ENCODE assay signal across 17 cellular contexts in the genomic region with DNA sequence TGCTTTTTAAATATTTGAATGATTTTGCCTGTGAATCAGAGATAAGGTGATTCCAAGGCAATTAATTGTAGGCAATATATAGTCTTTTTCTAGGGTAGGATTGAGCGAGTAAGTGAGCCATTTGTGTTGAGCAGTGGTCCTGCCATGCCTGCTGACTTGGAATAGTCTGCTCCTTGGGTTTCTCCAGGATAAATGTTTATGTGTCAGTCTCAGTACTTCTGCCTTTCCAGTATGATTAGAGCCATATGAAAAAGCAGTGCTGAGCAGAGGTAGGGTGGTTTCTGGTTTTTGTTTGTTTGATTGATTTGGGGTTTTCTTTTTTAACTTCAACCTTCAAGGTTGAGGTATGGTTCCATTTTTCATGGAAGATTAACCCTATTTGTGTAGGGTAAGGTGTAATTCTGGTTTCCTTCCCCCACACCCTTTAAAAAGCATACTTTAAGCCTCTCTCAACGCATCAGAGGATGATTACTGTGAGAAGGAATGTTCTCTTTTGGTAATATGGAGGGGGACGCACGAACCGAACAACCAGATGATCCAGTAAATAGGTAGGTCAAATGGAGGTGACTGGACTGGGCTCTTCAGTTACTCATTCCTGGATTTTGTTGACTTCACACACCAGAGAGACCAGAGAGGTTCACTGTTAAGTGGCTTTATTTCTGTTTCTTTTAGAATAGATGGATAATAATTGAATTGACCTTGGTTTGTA. TPM values are rescaled to one million over a fixed set of nuclear protein-coding genes. Genes with fewer than 3 reads are reported as not detected.
A peak's percentile ranks its signal among the peaks of the same experiment; 100 is the strongest.
DNase-seq lines count a peak whose midpoint lies in the region; ATAC-seq and TF ChIP-seq lines count a peak whose summit lies in the region.
"Had no signal": no experiment of that assay in that cellular context is flagged by ENCODE, and none has a peak within 500 bp of the region (broad histone marks: within the 10 kb centered on the region; RNA-seq: fewer than 3 reads in every experiment).

No MANE protein-coding gene starts in this region.

- DNase-seq in NCI-H226 (peak; percentile 64), breast epithelium (ENCODE audit: low spot score in 2 of 2) (no peak), hepatocyte (ENCODE audit: low spot score) (no peak), psoas muscle (no peak), sigmoid colon (no peak)
- DNase-seq in CD4-positive, alpha-beta T cell, result no peak
- DNase-seq: activated CD4-positive, alpha-beta T cell treated with anti-CD3 and anti-CD28 coated beads for 48 hours; cerebellar nuclear complex; hippocampal formation; left colon; NCI-H2029 treated with DMSO at 0.1 percent for 48 hours; NCI-H82; substantia nigra had no signal

- 62% methylated on average over 5 of the region's 5 CpGs for WGBS in hepatocyte (ENCODE audit: low lambda C conversion rate, missing lambda C conversion rate)
- WGBS in psoas muscle, 3 donors, result 89 to 96% (median 94%) methylated on average over 5 of the region's 5 CpGs
- 91 to 95% methylated on average over 5 of the region's 5 CpGs for WGBS in sigmoid colon, 2 donors

- H3K4me1 Mint-ChIP-seq in CD4-positive, alpha-beta T cell (ENCODE audit: low read depth), result no peaks in the 10 kb centered on the region

- no peak for ATAC-seq in psoas muscle
- no peak for ATAC-seq in HG03469 (IDR thresholded peaks at IDR 0.05; ENCODE audit: unreplicated experiment)
- ATAC-seq in CD4-positive, alpha-beta T cell (ENCODE audit: poor library complexity), result no peak
- ATAC-seq: left colon had no signal

- H3K4me1 ChIP-seq in ACC112 (ENCODE audit: control insufficient read depth, insufficient read depth, low read length, unreplicated experiment), result peaks cover 64% of the 10 kb centered on the region
- peaks cover 0 to 5% of the 10 kb centered on the region in 2 donors for H3K4me1 ChIP-seq in breast epithelium
- H3K4me1 ChIP-seq in hepatocyte (ENCODE audit: insufficient read depth), result peaks cover 19% of the 10 kb centered on the region
- H3K4me1 ChIP-seq in psoas muscle, result peaks cover 15% of the 10 kb centered on the region
- H3K4me1 ChIP-seq in sigmoid colon, result peaks cover 0 to 55% (median 39%) of the 10 kb centered on the region in 4 donors
- H3K4me1 ChIP-seq: prostate gland had no signal

- H3K36me3 Mint-ChIP-seq in CD4-positive, alpha-beta T cell (ENCODE audit: low read depth), result no peaks in the 10 kb centered on the region
- H3K36me3 Mint-ChIP-seq: activated naive CD8-positive, alpha-beta T cell had no signal

- H3K79me2 ChIP-seq in ACC112 (ENCODE audit: control insufficient read depth, insufficient read depth, low read length, unreplicated experiment), result peaks cover 94% of the 10 kb centered on the region
- H3K79me2 ChIP-seq in hepatocyte, result peaks cover 95% of the 10 kb centered on the region

- H2AFZ ChIP-seq in ACC112 (ENCODE audit: low read length, unreplicated experiment), result no peak overlapping the region
- H2AFZ ChIP-seq in hepatocyte, result no peak overlapping the region

- intact Hi-C loops in breast epithelium (cut with DNase I; ENCODE audit: low total_unique reads) (no loop called here), psoas muscle (cut with DNase I) (no loop called here), sigmoid colon (cut with DNase I) (no loop called here)
- intact Hi-C loops in CD4-positive, alpha-beta T cell (cut with DNase I, micrococcal nuclease), result no loop called here

- CTCF ChIA-PET in CD4-positive, alpha-beta T cell (lab: Charles Lee), result no interaction called here

- H3K27ac Mint-ChIP-seq in CD4-positive, alpha-beta T cell, result no peak overlapping the region
- H3K27ac Mint-ChIP-seq: activated naive CD8-positive, alpha-beta T cell had no signal

- no peak for TF ChIP-seq CTCF in breast epithelium (IDR thresholded peaks at IDR 0.05)
- TF ChIP-seq CTCF in hepatocyte (IDR thresholded peaks at IDR 0.05; ENCODE audit: poor library complexity), result no peak
- TF ChIP-seq CTCF in psoas muscle (IDR thresholded peaks at IDR 0.05), result no peak
- no peak for TF ChIP-seq CTCF in sigmoid colon (IDR thresholded peaks at IDR 0.05)
- TF ChIP-seq CTCF in CD4-positive, alpha-beta T cell (IDR thresholded peaks at IDR 0.05), result no peak

- no peaks in the 10 kb centered on the region for H3K27me3 Mint-ChIP-seq in CD4-positive, alpha-beta T cell
- H3K27me3 Mint-ChIP-seq: activated naive CD8-positive, alpha-beta T cell had no signal

- H3K9me3 ChIP-seq in breast epithelium (no peaks in the 10 kb centered on the region), hepatocyte (ENCODE audit: low read depth) (no peaks in the 10 kb centered on the region), psoas muscle (no peaks in the 10 kb centered on the region), sigmoid colon (no peaks in the 10 kb centered on the region)
- H3K9me3 ChIP-seq in CD4-positive, alpha-beta T cell (ENCODE audit: control insufficient read depth, low read length), result no peaks in the 10 kb centered on the region
- H3K9me3 ChIP-seq: prostate gland had no signal

- TF ChIP-seq EP300 in sigmoid colon (IDR thresholded peaks at IDR 0.05), result no peak

- TF ChIP-seq POLR2A in breast epithelium (IDR thresholded peaks at IDR 0.05) (no peak), sigmoid colon (IDR thresholded peaks at IDR 0.05) (no peak)

- H3K9me3 Mint-ChIP-seq in CD4-positive, alpha-beta T cell, result no peaks in the 10 kb centered on the region

- no peak overlapping the region for H3K4me3 Mint-ChIP-seq in CD4-positive, alpha-beta T cell
- H3K4me3 Mint-ChIP-seq: activated naive CD8-positive, alpha-beta T cell had no signal

- H3K9me2 ChIP-seq in hepatocyte (replicated peaks; ENCODE audit: insufficient read depth), result no peaks in the 10 kb centered on the region

- H4K20me1 ChIP-seq in hepatocyte (ENCODE audit: insufficient read depth, poor library complexity, severe bottlenecking), result peaks cover 6% of the 10 kb centered on the region

- H3K27me3 ChIP-seq in ACC112 (ENCODE audit: insufficient read depth, low read length) (no peaks in the 10 kb centered on the region), breast epithelium (no peaks in the 10 kb centered on the region), hepatocyte (no peaks in the 10 kb centered on the region), psoas muscle (ENCODE audit: insufficient read depth in 3 of 3, low read length in 2 of 3) (no peaks in the 10 kb centered on the region), sigmoid colon (no peaks in the 10 kb centered on the region)
- H3K27me3 ChIP-seq in CD4-positive, alpha-beta T cell (ENCODE audit: control insufficient read depth, insufficient read depth, low read length), result no peaks in the 10 kb centered on the region

- H3K4me2 ChIP-seq in hepatocyte, result no peak overlapping the region

- H3K27ac ChIP-seq in ACC112 (ENCODE audit: low read depth, low read length) (peak overlapping the region; percentile 75), breast epithelium (peak overlapping the region; percentile 52 to 74), hepatocyte (peak overlapping the region; percentile 22), psoas muscle (no peak overlapping the region), sigmoid colon (no peak overlapping the region)
- H3K27ac ChIP-seq in CD4-positive, alpha-beta T cell (ENCODE audit: low read depth, low read length), result no peak overlapping the region
- H3K27ac ChIP-seq: prostate gland had no signal

- H3K4me3 ChIP-seq in ACC112 (ENCODE audit: low read depth, low read length), result peak overlapping the region; percentile 34; the same call in 1 of the 2 replicates
- no peak overlapping the region for H3K4me3 ChIP-seq in breast epithelium
- H3K4me3 ChIP-seq in hepatocyte, result no peak overlapping the region
- H3K4me3 ChIP-seq in psoas muscle, result no peak overlapping the region
- H3K4me3 ChIP-seq in sigmoid colon, result no peak overlapping the region
- H3K4me3 ChIP-seq: prostate gland had no signal

- POLR2A ChIA-PET in CD4-positive, alpha-beta T cell (lab: Charles Lee), result no interaction called here

- H3K36me3 ChIP-seq in ACC112 (ENCODE audit: insufficient read depth, low read length) (peaks cover 13% of the 10 kb centered on the region; the same call in 1 of the 2 replicates), breast epithelium (no peaks in the 10 kb centered on the region), hepatocyte (replicated peaks; ENCODE audit: insufficient read depth, low read depth) (no peaks in the 10 kb centered on the region), psoas muscle (ENCODE audit: insufficient read depth in 1 of 2, low read depth in 1 of 2) (no peaks in the 10 kb centered on the region), sigmoid colon (no peaks in the 10 kb centered on the region)
- H3K36me3 ChIP-seq: prostate gland had no signal

RNA-seq across cellular contexts. Expression of a gene that starts 22.7 kb away (rescaled TPM):
- total RNA-seq in breast epithelium (100 to 1,000 TPM in 1 of 3 donors, 10 to 100 TPM in 2; 14.6 to 111 (median 80.3) TPM), hepatocyte (37.4 and 64.4 TPM in 2 replicates), psoas muscle (1 to 10 TPM; 5.0 to 9.8 (median 5.9) TPM), sigmoid colon (10 to 100 TPM; 38.3 to 85.6 (median 49.6) TPM)
- polyA plus RNA-seq in hepatocyte (17.0 and 18.9 TPM in 2 replicates), psoas muscle (1 to 10 TPM; 2.5 to 3.2 (median 2.6) TPM), sigmoid colon (1 to 10 TPM; 1.6 to 6.6 (median 4.0) TPM)
- 1 to 10 TPM; 1.4 to 1.5 TPM for total RNA-seq in CD4-positive, alpha-beta T cell

Comparison
In these comparisons a context has a peak if more than half of its experiments do, and no peak if none do; other contexts are left out.
1. H3K27ac ChIP-seq: peak in ACC112 (single experiment), breast epithelium (2 of 2) and hepatocyte (single experiment); none in psoas muscle (single experiment), sigmoid colon (0 of 4) and CD4-positive, alpha-beta T cell (single experiment).